In genomic region chr15:40096094-40096876, GRCh38 we compare ENCODE assay signal across 9 cellular contexts. TPM values are rescaled to one million over a fixed set of nuclear protein-coding genes. Genes with fewer than 3 reads are reported as not detected.
DNase-seq lines count a peak whose midpoint lies in the region; ATAC-seq and TF ChIP-seq lines count a peak whose summit lies in the region.
"Had no signal": no experiment of that assay in that cellular context is flagged by ENCODE, and none has a peak within 500 bp of the region (broad histone marks: within the 10 kb centered on the region; RNA-seq: fewer than 3 reads in every experiment).

No MANE protein-coding gene starts in this region.

- no peak overlapping the region for H3K9ac ChIP-seq in neural progenitor cell

- peak; percentile 60 for TF ChIP-seq POLR2A in GM18505 (IDR thresholded peaks at IDR 0.05; ENCODE audit: borderline replicate concordance, extremely low read depth, insufficient read depth, insufficient read length)

- H3K4me1 ChIP-seq in Panc1 (ENCODE audit: control insufficient read depth, insufficient read depth, low read length) (peaks cover 55% of the 10 kb centered on the region), neural progenitor cell (peaks cover 59% of the 10 kb centered on the region), foreskin keratinocyte (peaks cover 6% of the 10 kb centered on the region)

- H3K27ac ChIP-seq in Panc1 (ENCODE audit: low read length) (peak overlapping the region; percentile 80; the same call in 1 of the 2 replicates), neural progenitor cell (no peak overlapping the region), substantia nigra (ENCODE audit: low read depth, low read length, poor library complexity, severe bottlenecking) (no peak overlapping the region), foreskin keratinocyte (no peak overlapping the region)

- H3K4me2 ChIP-seq in neural progenitor cell, result no peak overlapping the region

- H3K27me3 ChIP-seq in Panc1 (ENCODE audit: control insufficient read depth, insufficient read depth, low read length), result no peaks in the 10 kb centered on the region
- peaks cover 35% of the 10 kb centered on the region for H3K27me3 ChIP-seq in neural progenitor cell
- H3K27me3 ChIP-seq in foreskin keratinocyte, result no peaks in the 10 kb centered on the region

- H3K4me3 Mint-ChIP-seq in neural progenitor cell, result peak overlapping the region; percentile 44

- in situ Hi-C loops in Panc1 (cut with HindIII; ENCODE audit: low pct_unique_long_range_greater_than_20kb, low sequenced_read_pairs), result no loop called here

- peaks cover 32% of the 10 kb centered on the region for H3F3A ChIP-seq in neural progenitor cell (ENCODE audit: low read depth)

- H3K27me3 Mint-ChIP-seq in neural progenitor cell (ENCODE audit: insufficient read depth, low read depth), result peaks cover 13% of the 10 kb centered on the region

- no peak overlapping the region for H2AFZ ChIP-seq in neural progenitor cell (replicated peaks)

- H4K20me1 ChIP-seq in neural progenitor cell (ENCODE audit: low read depth), result peaks cover 67% of the 10 kb centered on the region

- peaks cover 31% of the 10 kb centered on the region for H3K36me3 Mint-ChIP-seq in neural progenitor cell

- no peak for TF ChIP-seq CTCF in Panc1 (IDR thresholded peaks at IDR 0.05)
- TF ChIP-seq CTCF in neural progenitor cell (IDR thresholded peaks at IDR 0.05), result no peak
- no peak for TF ChIP-seq CTCF in omental fat pad (IDR thresholded peaks at IDR 0.05)
- no peak for TF ChIP-seq CTCF in foreskin keratinocyte (conservative IDR thresholded peaks at IDR 0.05)

- H3K4me1 Mint-ChIP-seq in neural progenitor cell, result peaks cover 94% of the 10 kb centered on the region

- no peaks in the 10 kb centered on the region for H3K79me2 ChIP-seq in neural progenitor cell (ENCODE audit: low read depth)

- BruUV-seq in Panc1 (replicated peaks; lab: Mats Ljungman, UMichigan), result no TSS peak

- H3K9me3 Mint-ChIP-seq in neural progenitor cell, result no peaks in the 10 kb centered on the region

- ATAC-seq in GM18505 (IDR thresholded peaks at IDR 0.05; ENCODE audit: unreplicated experiment) (no peak), GM21717 (IDR thresholded peaks at IDR 0.05; ENCODE audit: unreplicated experiment) (peak; percentile 26), Panc1 (no peak), omental fat pad (ENCODE audit: low FRiP score) (no peak), foreskin keratinocyte (no peak)

- no peak overlapping the region for H3K4me3 ChIP-seq in Panc1 (ENCODE audit: low read depth in 2 of 2, low read length in 2 of 2)
- no peak overlapping the region for H3K4me3 ChIP-seq in neural progenitor cell

- POLR2A ChIA-PET in Panc1 (lab: Charles Lee), result interaction anchor here (0.6 kb wide), 2 partner anchors 168 to 198 kb away, joined by 6 to 8 read pairs; no protein-coding TSS in a partner anchor

- no peak for DNase-seq in Panc1 (ENCODE audit: low read depth, low spot score)
- DNase-seq in neural progenitor cell (ENCODE audit: low spot score), result no peak
- DNase-seq in omental fat pad (ENCODE audit: low spot score), result no peak
- DNase-seq in stimulated activated CD4-positive, alpha-beta T cell treated with anti-CD3 and anti-CD28 coated beads, Interleukin-2, amount 100 ng/mL, for 24 hours, result no peak
- DNase-seq in substantia nigra (lab: John Stamatoyannopoulos, UW), result no peak
- DNase-seq in foreskin keratinocyte, result no peak
- DNase-seq: NCI-H2029 treated with DMSO at 0.1 percent for 48 hours had no signal

- H3K36me3 ChIP-seq in Panc1 (ENCODE audit: control insufficient read depth, insufficient read depth, low read length) (no peaks in the 10 kb centered on the region), neural progenitor cell (no peaks in the 10 kb centered on the region)

- intact Hi-C loops in Panc1 (cut with micrococcal nuclease; ENCODE audit: unreplicated experiment), result no loop called here

- H3K9me3 ChIP-seq in Panc1 (ENCODE audit: control insufficient read depth, insufficient read depth, low read depth, low read length), result no peaks in the 10 kb centered on the region
- no peaks in the 10 kb centered on the region for H3K9me3 ChIP-seq in neural progenitor cell (ENCODE audit: low read depth)

- H3K27ac Mint-ChIP-seq in neural progenitor cell, result no peak overlapping the region

- CTCF ChIA-PET in Panc1 (lab: Charles Lee), result interaction anchor here (0.6 to 1.3 kb wide), 2 partner anchors 27 to 107 kb away, joined by 4 to 5 read pairs; no protein-coding TSS in a partner anchor

RNA-seq across cellular contexts. Expression of gene BMF, which starts 12.4 kb away (rescaled TPM):
- total RNA-seq in Panc1 (2021; ENCODE audit: unreplicated experiment) (7.8 TPM), neural progenitor cell (ENCODE audit: low replicate concordance) (8.0 and 12.1 TPM in 2 replicates), omental fat pad (1 to 10 TPM; 3.7 to 7.7 (median 5.3) TPM), foreskin keratinocyte (0.07 and 0.34 TPM in 2 replicates)
- polyA plus RNA-seq in Panc1 (2012; ENCODE audit: insufficient read length), result 9.4 TPM
- 0.07 and 0.22 TPM in 2 replicates for polyA plus RNA-seq in foreskin keratinocyte

RNA-seq across cellular contexts. Expression of gene SRP14, which starts 57.3 kb away (rescaled TPM):
- total RNA-seq in Panc1 (2021; ENCODE audit: unreplicated experiment) (166 TPM), neural progenitor cell (ENCODE audit: low replicate concordance) (250 and 461 TPM in 2 replicates), omental fat pad (100 to 1,000 TPM; 276 to 299 (median 286) TPM), foreskin keratinocyte (136 and 141 TPM in 2 replicates)
- 372 TPM for polyA plus RNA-seq in Panc1 (2012; ENCODE audit: insufficient read length)
- polyA plus RNA-seq in foreskin keratinocyte, result 403 and 413 TPM in 2 replicates
